Comparison of ENCODE assay signal across 27 cellular contexts in genomic region chr14:100860556-100861187, GRCh38. TPM values are rescaled to one million over a fixed set of nuclear protein-coding genes. Genes with fewer than 3 reads are reported as not detected.
DNase-seq lines count a peak whose midpoint lies in the region; ATAC-seq, FAIRE-seq and TF ChIP-seq lines count a peak whose summit lies in the region.
"Had no signal": no experiment of that assay in that cellular context is flagged by ENCODE, and none has a peak within 500 bp of the region (broad histone marks: within the 10 kb centered on the region; RNA-seq: fewer than 3 reads in every experiment).

No MANE protein-coding gene starts in this region.

- no peaks in the 10 kb centered on the region for H3K36me3 ChIP-seq in A673 (ENCODE audit: insufficient read depth, low read length, poor library complexity, severe bottlenecking)
- H3K36me3 ChIP-seq in HepG2 (replicated peaks in 1 of 2; ENCODE audit: control insufficient read depth in 1 of 2, insufficient read depth in 2 of 2, low read length in 2 of 2), result no peaks in the 10 kb centered on the region
- H3K36me3 ChIP-seq in osteoblast (ENCODE audit: insufficient read depth, low read length), result peaks cover 35% of the 10 kb centered on the region

- TF ChIP-seq EP300 in HepG2 (IDR thresholded peaks at IDR 0.05; ENCODE audit: low read depth in 2 of 2, low read length in 2 of 2) (no peak), HepG2 (CRISPR knock-in tag; IDR thresholded peaks at IDR 0.05; ENCODE audit: borderline replicate concordance) (no peak)

- POLR2A ChIA-PET in A673 (lab: Charles Lee; ENCODE audit: low non-redundant PET) (interaction anchor here (0.5 kb wide), 1 partner anchor 208 kb away, joined by 3 read pairs; no protein-coding TSS in a partner anchor), HepG2 (lab: Yijun Ruan, JAX) (no interaction called here)

- peaks cover 33% of the 10 kb centered on the region for H3K4me1 ChIP-seq in A673 (ENCODE audit: insufficient read depth, low read length, poor library complexity, severe bottlenecking)
- peaks cover 42% of the 10 kb centered on the region for H3K4me1 ChIP-seq in HepG2 (ENCODE audit: insufficient read depth, low read length)
- peaks cover 15% of the 10 kb centered on the region for H3K4me1 ChIP-seq in osteoblast (ENCODE audit: insufficient read depth, low read length)
- H3K4me1 ChIP-seq: BE2C, SJCRH30 had no signal

- CTCF ChIA-PET in A673 (lab: Charles Lee) (no interaction called here), HepG2 (lab: Yijun Ruan, JAX; ENCODE audit: low intra/inter-chr PET ratio, low total read pairs) (no interaction called here)

- no peak for TF ChIP-seq RAD21 in HepG2 (CRISPR knock-in tag; IDR thresholded peaks at IDR 0.05)

- H3K79me2 ChIP-seq in HepG2 (ENCODE audit: insufficient read depth, low read length), result no peaks in the 10 kb centered on the region
- H3K79me2 ChIP-seq in osteoblast (ENCODE audit: insufficient read depth, low read length), result peaks cover 94% of the 10 kb centered on the region

- peak; percentile 35 for TF ChIP-seq CTCF in A673 (conservative IDR thresholded peaks at IDR 0.05; ENCODE audit: low read depth, low read length)
- TF ChIP-seq CTCF in HepG2 (CRISPR knock-in tag; IDR thresholded peaks at IDR 0.05), result no peak
- TF ChIP-seq CTCF in osteoblast (IDR thresholded peaks at IDR 0.05; ENCODE audit: extremely low read depth, low read depth, low read length), result no peak

- BruUV-seq in A673 (replicated peaks; lab: Mats Ljungman, UMichigan), result no TSS peak
- BruUV-seq in HepG2 (replicated peaks; lab: Mats Ljungman, UMichigan), result no TSS peak

- no peak for FAIRE-seq in HepG2 (lab: Jason Lieb, UNC)
- FAIRE-seq: GM12878, RCC 7860 had no signal

- H4K20me1 ChIP-seq in HepG2 (ENCODE audit: insufficient read depth, low read length) (no peaks in the 10 kb centered on the region), osteoblast (ENCODE audit: insufficient read depth, low read length) (peaks cover 77% of the 10 kb centered on the region)

- H3K9me3 ChIP-seq in A673 (ENCODE audit: low read depth, low read length, poor library complexity, severe bottlenecking) (no peaks in the 10 kb centered on the region), HepG2 (ENCODE audit: low read length) (no peaks in the 10 kb centered on the region), osteoblast (ENCODE audit: low read depth, low read length) (no peaks in the 10 kb centered on the region)
- H3K9me3 ChIP-seq: BE2C, SJCRH30 had no signal

- peak in 2 of 3 experiments; percentile 16 to 32 for DNase-seq in NCI-H1417 (lab: John Stamatoyannopoulos, UW)
- DNase-seq in NCI-H1417 treated with DMSO at 0.1 percent for 48 hours (lab: John Stamatoyannopoulos, UW), result no peak
- peak; percentile 90 for DNase-seq in A673 (ENCODE audit: low spot score)
- DNase-seq in HepG2 (ENCODE audit: low spot score), result no peak
- DNase-seq in osteoblast (ENCODE audit: insufficient read length, low spot score, missing footprints), result peak; percentile 53
- DNase-seq in NCI-H524 treated with DMSO at 0.1 percent for 48 hours (lab: John Stamatoyannopoulos, UW), result no peak
- DNase-seq in NCI-H1694 (lab: John Stamatoyannopoulos, UW), result no peak
- no peak for DNase-seq in NCI-H2227 treated with DMSO at 0.1 percent for 48 hours (lab: John Stamatoyannopoulos, UW)
- DNase-seq: ACHN, BE2C, DMS79, EL, GDM1, H7, Karpas-422, NCI-H1092 treated with DMSO at 0.1 percent for 48 hours, NCI-H146, NCI-H2029, NCI-H774, SJCRH30 had no signal

- no peak overlapping the region for H3K9ac ChIP-seq in HepG2 (ENCODE audit: insufficient read depth, low read depth, low read length)
- H3K9ac ChIP-seq: GM23248 had no signal

- H3K4me2 ChIP-seq in HepG2 (ENCODE audit: low read depth, low read length) (peak overlapping the region; percentile 10; the same call in 1 of the 2 replicates), osteoblast (ENCODE audit: insufficient read depth, low read length) (no peak overlapping the region)

- H3K4me3 ChIP-seq in A673 (ENCODE audit: low read depth, low read length, poor library complexity, severe bottlenecking), result no peak overlapping the region
- no peak overlapping the region for H3K4me3 ChIP-seq in HepG2 (replicated peaks in 1 of 3; ENCODE audit: insufficient read depth in 1 of 3, low read depth in 2 of 3, low read length in 3 of 3)
- H3K4me3 ChIP-seq in osteoblast (ENCODE audit: insufficient read depth, low read length), result no peak overlapping the region
- H3K4me3 ChIP-seq: GM12878, GM23248, SJCRH30 had no signal

- no CpG with 5 or more reads among the region's 19 CpGs for WGBS in HepG2 (ENCODE audit: low lambda C conversion rate)

- H2AFZ ChIP-seq in HepG2 (ENCODE audit: low read length), result no peak overlapping the region
- no peak overlapping the region for H2AFZ ChIP-seq in osteoblast (ENCODE audit: low read length)
- H2AFZ ChIP-seq: GM23248 had no signal

- H3K27me3 ChIP-seq in A673 (replicated peaks; ENCODE audit: insufficient read depth, low read depth, low read length, poor library complexity) (no peaks in the 10 kb centered on the region), HepG2 (ENCODE audit: control insufficient read depth in 1 of 2, insufficient read depth in 2 of 2, low read length in 2 of 2) (peaks cover 9 to 57% of the 10 kb centered on the region in 2 experiments; a peak in 4 of 5 replicates), osteoblast (ENCODE audit: insufficient read depth, low read length) (no peaks in the 10 kb centered on the region)
- H3K27me3 ChIP-seq: BE2C, SJCRH30 had no signal

- ATAC-seq in HepG2, result peak; percentile 44
- ATAC-seq: GM12878, SK-N-SH treated with all-trans-retinoic acid at 6 μM for 48 hours had no signal

- H3K27ac ChIP-seq in A673 (ENCODE audit: low read depth, low read length, poor library complexity, severe bottlenecking), result peak overlapping the region; percentile 94
- H3K27ac ChIP-seq in HepG2 (ENCODE audit: extremely low read length, insufficient read depth, low read length), result no peak overlapping the region
- H3K27ac ChIP-seq in osteoblast (ENCODE audit: low read depth, low read length), result no peak overlapping the region
- H3K27ac ChIP-seq: 22Rv1, GM23248, SJCRH30 had no signal

- TF ChIP-seq POLR2A in HepG2 (IDR thresholded peaks at IDR 0.05; ENCODE audit: insufficient read depth in 1 of 2, low read depth in 2 of 2, low read length in 2 of 2), result no peak

- in situ Hi-C loops in HepG2 (cut with HindIII; ENCODE audit: extremely low pct_ligation_motif_present, low pct_unique_long_range_greater_than_20kb), result loop anchor here (5.0 kb wide), 1 partner anchor 37 kb away; no protein-coding TSS in a partner anchor

- intact Hi-C loops in A673 (cut with micrococcal nuclease; ENCODE audit: unreplicated experiment) (no loop called here), HepG2 (cut with micrococcal nuclease; ENCODE audit: unreplicated experiment) (no loop called here)

RNA-seq across cellular contexts. Expression of gene MEG3, which starts 34.8 kb away (rescaled TPM):
- 51.0 and 58.7 TPM in 2 replicates for total RNA-seq in A673 (2021)
- not detected in 2 replicates for total RNA-seq in HepG2 (2016; rRNA removed; fragmentation: Illumina TruSeq; extraction: Trizol)
- total RNA-seq in HepG2 (2016; cell fraction: cytosol; rRNA removed; fragmentation: Illumina TruSeq; extraction: Trizol; ENCODE audit: low read depth), result not detected in 2 replicates
- total RNA-seq in HepG2 (2016; cell fraction: insoluble cytoplasmic fraction; rRNA removed; fragmentation: Illumina TruSeq; extraction: Trizol), result not detected in 2 replicates
- not detected in 2 replicates for total RNA-seq in HepG2 (2016; cell fraction: membrane; rRNA removed; fragmentation: Illumina TruSeq; extraction: Trizol)
- 0.38 TPM in 1 of 2 replicates, not detected in the other for total RNA-seq in HepG2 (2016; cell fraction: nucleus; rRNA removed; fragmentation: Illumina TruSeq; extraction: Trizol)
- polyA plus RNA-seq in HepG2 (2011; rRNA removed), result 0.07 and 0.17 TPM in 2 replicates
- polyA plus RNA-seq in HepG2 (2011; cell fraction: cytosol; rRNA removed), result 0.03 TPM in 1 of 2 replicates, not detected in the other
- polyA plus RNA-seq in HepG2 (2011; cell fraction: nucleus; rRNA removed), result 0.59 and 0.62 TPM in 2 replicates
- 0.12 TPM in 1 of 2 replicates, not detected in the other for polyA plus RNA-seq in HepG2 (2012)
- not detected in 2 replicates for polyA plus RNA-seq in HepG2 (2016; cell fraction: cytosol; fragmentation: Illumina TruSeq; extraction: Trizol; ENCODE audit: low read depth)
- not detected in 2 replicates for polyA plus RNA-seq in HepG2 (2016; cell fraction: insoluble cytoplasmic fraction; fragmentation: Illumina TruSeq; extraction: Trizol; ENCODE audit: low read depth)
- not detected in 2 replicates for polyA plus RNA-seq in HepG2 (2016; cell fraction: membrane; fragmentation: Illumina TruSeq; extraction: Trizol; ENCODE audit: low read depth)
- polyA plus RNA-seq in HepG2 (2016; cell fraction: nucleus; fragmentation: Illumina TruSeq; extraction: Trizol; ENCODE audit: insufficient read depth, low read depth), result 0.15 TPM in 1 of 2 replicates, not detected in the other
- polyA minus RNA-seq in HepG2 (2011; rRNA and poly(A)+ RNA removed; ENCODE audit: low replicate concordance), result 0.08 TPM in 1 of 2 replicates, not detected in the other
- not detected in 2 replicates for polyA minus RNA-seq in HepG2 (2011; cell fraction: cytosol; rRNA and poly(A)+ RNA removed)
- 0.12 and 0.26 TPM in 2 replicates for polyA minus RNA-seq in HepG2 (2011; cell fraction: nucleus; rRNA and poly(A)+ RNA removed)
- total RNA-seq in osteoblast, result 200 and 269 TPM in 2 replicates
- total RNA-seq: HT-29 had no signal

RNA-seq across cellular contexts. Expression of gene RTL1, which starts 42.9 kb away (rescaled TPM):
- total RNA-seq in A673 (2021) (0.09 and 0.15 TPM in 2 replicates), HepG2 (2016; rRNA removed; fragmentation: Illumina TruSeq; extraction: Trizol) (0.04 TPM in 1 of 2 replicates, not detected in the other), osteoblast (not detected in 2 replicates)
- total RNA-seq in HepG2 (2016; cell fraction: cytosol; rRNA removed; fragmentation: Illumina TruSeq; extraction: Trizol; ENCODE audit: low read depth), result not detected in 2 replicates
- not detected in 2 replicates for total RNA-seq in HepG2 (2016; cell fraction: insoluble cytoplasmic fraction; rRNA removed; fragmentation: Illumina TruSeq; extraction: Trizol)
- 0.03 TPM in 1 of 2 replicates, not detected in the other for total RNA-seq in HepG2 (2016; cell fraction: membrane; rRNA removed; fragmentation: Illumina TruSeq; extraction: Trizol)
- total RNA-seq in HepG2 (2016; cell fraction: nucleus; rRNA removed; fragmentation: Illumina TruSeq; extraction: Trizol), result not detected in 2 replicates
- polyA plus RNA-seq in HepG2 (2011; rRNA removed), result not detected in 2 replicates
- polyA plus RNA-seq in HepG2 (2011; cell fraction: cytosol; rRNA removed), result 0.01 TPM in 1 of 2 replicates, not detected in the other
- 0.05 TPM in 1 of 2 replicates, not detected in the other for polyA plus RNA-seq in HepG2 (2011; cell fraction: nucleus; rRNA removed)
- polyA plus RNA-seq in HepG2 (2012), result 0.03 and 0.05 TPM in 2 replicates
- polyA plus RNA-seq in HepG2 (2016; cell fraction: cytosol; fragmentation: Illumina TruSeq; extraction: Trizol; ENCODE audit: low read depth), result not detected in 2 replicates
- not detected in 2 replicates for polyA plus RNA-seq in HepG2 (2016; cell fraction: insoluble cytoplasmic fraction; fragmentation: Illumina TruSeq; extraction: Trizol; ENCODE audit: low read depth)
- 0.05 TPM in 1 of 2 replicates, not detected in the other for polyA plus RNA-seq in HepG2 (2016; cell fraction: membrane; fragmentation: Illumina TruSeq; extraction: Trizol; ENCODE audit: low read depth)
- not detected in 2 replicates for polyA plus RNA-seq in HepG2 (2016; cell fraction: nucleus; fragmentation: Illumina TruSeq; extraction: Trizol; ENCODE audit: insufficient read depth, low read depth)
- polyA minus RNA-seq in HepG2 (2011; rRNA and poly(A)+ RNA removed; ENCODE audit: low replicate concordance), result not detected in 2 replicates
- polyA minus RNA-seq in HepG2 (2011; cell fraction: cytosol; rRNA and poly(A)+ RNA removed), result not detected in 2 replicates
- polyA minus RNA-seq in HepG2 (2011; cell fraction: nucleus; rRNA and poly(A)+ RNA removed), result not detected in 2 replicates
- total RNA-seq: GM12878, GM23248, H7, HT-29, NCI-H460 had no signal
- polyA plus RNA-seq: GM12878 had no signal

Comparison
In these comparisons a context has a peak if more than half of its experiments do, and no peak if none do; other contexts are left out.
1. DNase-seq: peak in NCI-H1417 (2 of 3), A673 (single experiment) and osteoblast (single experiment); none in NCI-H1417 treated with DMSO at 0.1 percent for 48 hours (single experiment), HepG2 (single experiment), NCI-H524 treated with DMSO at 0.1 percent for 48 hours (single experiment), NCI-H1694 (single experiment) and NCI-H2227 treated with DMSO at 0.1 percent for 48 hours (single experiment).
2. RNA of gene MEG3, which starts 34.8 kb away (total RNA-seq): 200 to 269 TPM in osteoblast and 51.0 to 58.7 TPM in A673; 0.38 TPM in HepG2; every median in the first group is over 10 times any median in the second.